Comparison of ENCODE assay signal across 8 cellular contexts in the genomic region with DNA sequence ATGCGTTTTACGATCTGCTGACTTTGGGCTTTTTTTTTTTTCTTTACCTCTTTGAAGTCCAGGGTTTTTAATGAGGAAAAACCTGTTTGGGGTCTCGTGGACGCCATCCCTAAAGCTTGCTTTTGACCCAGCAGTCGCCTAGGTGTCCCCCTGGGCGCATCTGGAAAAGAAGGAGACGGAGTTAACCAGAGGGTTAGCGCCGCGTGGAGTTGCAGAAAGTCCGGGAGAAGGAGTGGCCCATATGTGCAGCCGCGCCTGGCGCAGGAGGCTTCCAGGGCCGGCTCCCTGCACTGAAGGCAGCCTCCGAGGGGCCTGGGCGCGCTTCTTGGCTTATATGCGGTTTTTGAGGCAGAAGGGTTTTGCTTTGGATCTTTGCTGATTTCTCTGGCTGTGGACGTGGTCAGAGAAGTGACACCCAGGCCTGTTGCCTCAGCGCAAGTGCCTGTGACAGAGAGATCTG. TPM values are rescaled to one million over a fixed set of nuclear protein-coding genes. Genes with fewer than 3 reads are reported as not detected.
DNase-seq lines count a peak whose midpoint lies in the region; ATAC-seq and TF ChIP-seq lines count a peak whose summit lies in the region.

No MANE protein-coding gene starts in this region.

- H3K9me3 Mint-ChIP-seq in T-helper 1 cell treated with Interleukin-12 subunit alpha and Interleukin-12 subunit beta and Interleukin-4 antibody, amounts not matched to agents 30 μg/mL and 1 μg/mL, for 36 hours, result no peaks in the 10 kb centered on the region

- no peak overlapping the region for H4K91ac ChIP-seq in neuronal stem cell (ENCODE audit: low read depth, low read length, poor library complexity)

- H3K36me3 ChIP-seq in esophagus squamous epithelium (no peaks in the 10 kb centered on the region), neuronal stem cell (replicated peaks in 1 of 2; ENCODE audit: control insufficient read depth in 2 of 2, insufficient read depth in 2 of 2, low read length in 2 of 2) (no peaks in the 10 kb centered on the region)

- peak overlapping the region; percentile 97 for H3K27ac Mint-ChIP-seq in T-helper 1 cell treated with Interleukin-12 subunit alpha and Interleukin-12 subunit beta and Interleukin-4 antibody, amounts not matched to agents 30 μg/mL and 1 μg/mL, for 36 hours

- no peak overlapping the region for H3K4ac ChIP-seq in neuronal stem cell (ENCODE audit: low read length)

- no peak overlapping the region for H2BK120ac ChIP-seq in neuronal stem cell (ENCODE audit: low read depth, low read length)

- ATAC-seq in GM18907 (IDR thresholded peaks at IDR 0.05; ENCODE audit: unreplicated experiment) (peak; percentile 19), HG03045 (IDR thresholded peaks at IDR 0.05; ENCODE audit: unreplicated experiment) (no peak), HG02763 (IDR thresholded peaks at IDR 0.05; ENCODE audit: unreplicated experiment) (no peak)

- peak overlapping the region; percentile 62 for H3K4me2 ChIP-seq in neuronal stem cell (ENCODE audit: insufficient read depth, low read length, poor library complexity, severe bottlenecking)

- CTCF ChIA-PET in AG04449 (lab: Yijun Ruan, JAX), result interaction anchor here (0.6 to 1.5 kb wide), 3 partner anchors 8 to 347 kb away, joined by 3 to 5 read pairs (median 3); no protein-coding TSS in a partner anchor

- TF ChIP-seq CTCF in AG04449 (IDR thresholded peaks at IDR 0.05; ENCODE audit: insufficient read depth, low read length, missing control alignments) (no peak), esophagus squamous epithelium (IDR thresholded peaks at IDR 0.05) (no peak)

- peaks cover 10% of the 10 kb centered on the region for H3K79me1 ChIP-seq in neuronal stem cell (ENCODE audit: low read depth, low read length)

- TF ChIP-seq POLR2A in esophagus squamous epithelium (IDR thresholded peaks at IDR 0.05), result no peak

- H3K4me3 ChIP-seq in AG04449 (ENCODE audit: low read depth, low read length), result peak overlapping the region; percentile 79
- H3K4me3 ChIP-seq in esophagus squamous epithelium, result peak overlapping the region; percentile 90 to 100 (median 96)
- peak overlapping the region; percentile 71 to 94 for H3K4me3 ChIP-seq in neuronal stem cell (ENCODE audit: low read length in 2 of 2)

- H3K14ac ChIP-seq in neuronal stem cell (ENCODE audit: low read length), result no peak overlapping the region

- H3K27me3 ChIP-seq in esophagus squamous epithelium (peaks cover 0 to 6% (median 0%) of the 10 kb centered on the region in 4 donors), neuronal stem cell (ENCODE audit: control insufficient read depth in 3 of 3, insufficient read depth in 3 of 3, low read depth in 1 of 3, low read length in 3 of 3) (no peaks in the 10 kb centered on the region)

- no peak overlapping the region for H2BK5ac ChIP-seq in neuronal stem cell (ENCODE audit: low read length)

- POLR2A ChIA-PET in AG04449 (lab: Yijun Ruan, JAX), result no interaction called here

- H3K27me3 Mint-ChIP-seq in T-helper 1 cell treated with Interleukin-12 subunit alpha and Interleukin-12 subunit beta and Interleukin-4 antibody, amounts not matched to agents 30 μg/mL and 1 μg/mL, for 36 hours (ENCODE audit: low read depth), result peaks cover 15% of the 10 kb centered on the region

- peaks cover 11% of the 10 kb centered on the region for H3K36me3 Mint-ChIP-seq in T-helper 1 cell treated with Interleukin-12 subunit alpha and Interleukin-12 subunit beta and Interleukin-4 antibody, amounts not matched to agents 30 μg/mL and 1 μg/mL, for 36 hours (ENCODE audit: low read depth)

- intact Hi-C loops in esophagus squamous epithelium (cut with DNase I), result no loop called here

- H3K4me3 Mint-ChIP-seq in T-helper 1 cell treated with Interleukin-12 subunit alpha and Interleukin-12 subunit beta and Interleukin-4 antibody, amounts not matched to agents 30 μg/mL and 1 μg/mL, for 36 hours, result peak overlapping the region; percentile 98

- H2BK12ac ChIP-seq in neuronal stem cell (ENCODE audit: low read length), result no peak overlapping the region

- peak overlapping the region; percentile 57 for H3K9ac ChIP-seq in neuronal stem cell (ENCODE audit: low read depth, low read length, poor library complexity)

- H2AK5ac ChIP-seq in neuronal stem cell (ENCODE audit: low read depth, low read length), result no peak overlapping the region

- 6 to 10% methylated on average over 6 to 7 of the region's 21 CpGs for WGBS in esophagus squamous epithelium, 2 donors
- WGBS in neuronal stem cell (ENCODE audit: extremely low coverage in 2 of 2, insufficient read length in 2 of 2, insufficient replicate concordance in 1 of 2), 2 donors, result no CpG with 5 or more reads among the region's 21 CpGs

- H2AFZ ChIP-seq in neuronal stem cell (ENCODE audit: low read length), result peak overlapping the region; percentile 86

- DNase-seq in AG04449 (ENCODE audit: low read depth, low spot score) (no peak), esophagus squamous epithelium (lab: John Stamatoyannopoulos, UW) (no peak), neuronal stem cell (ENCODE audit: low spot score) (no peak), retina (no peak)

- no peak overlapping the region for H3K18ac ChIP-seq in neuronal stem cell (ENCODE audit: low read length)

- H3K27ac ChIP-seq in esophagus squamous epithelium (peak overlapping the region in 3 of 4 donors; percentile 91 to 96 (median 96)), neuronal stem cell (replicated peaks; ENCODE audit: low read length) (no peak overlapping the region)

- peaks cover 10 to 51% (median 18%) of the 10 kb centered on the region in 3 donors for H3K4me1 ChIP-seq in esophagus squamous epithelium
- H3K4me1 ChIP-seq in neuronal stem cell (ENCODE audit: control insufficient read depth in 2 of 2, insufficient read depth in 1 of 2, low read depth in 1 of 2, low read length in 2 of 2), result peaks cover 8 to 13% of the 10 kb centered on the region in 2 donors

- peak overlapping the region; percentile 3 for H3K23ac ChIP-seq in neuronal stem cell (ENCODE audit: low read depth, low read length, poor library complexity)

- H2BK15ac ChIP-seq in neuronal stem cell (ENCODE audit: low read length), result no peak overlapping the region

- H4K8ac ChIP-seq in neuronal stem cell (ENCODE audit: low read depth, low read length), result no peak overlapping the region

- H3K9me3 ChIP-seq in esophagus squamous epithelium, result no peaks in the 10 kb centered on the region
- H3K9me3 ChIP-seq in neuronal stem cell (replicated peaks in 1 of 2; ENCODE audit: control insufficient read depth in 2 of 2, insufficient read depth in 1 of 2, low read depth in 1 of 2, low read length in 2 of 2), result no peaks in the 10 kb centered on the region

- H3K4me1 Mint-ChIP-seq in T-helper 1 cell treated with Interleukin-12 subunit alpha and Interleukin-12 subunit beta and Interleukin-4 antibody, amounts not matched to agents 30 μg/mL and 1 μg/mL, for 36 hours (ENCODE audit: low read depth), result peaks cover 37% of the 10 kb centered on the region

RNA-seq across cellular contexts. Expression of a gene that starts 0.9 kb away (rescaled TPM):
- total RNA-seq in esophagus squamous epithelium, result 10 to 100 TPM; 10.5 to 22.1 (median 16.8) TPM
- 11.5 TPM for polyA plus RNA-seq in neuronal stem cell (2013, experiment 1 of 2)
- polyA plus RNA-seq in neuronal stem cell (2013, experiment 2 of 2), result 12.1 TPM
